ENCODE assay signal across 14 cellular contexts in genomic region chr20:24736131-24736843, GRCh38.
"Had no signal": no experiment of that assay in that cellular context is flagged by ENCODE, and none has a peak within 500 bp of the region (broad histone marks: within the 10 kb centered on the region; RNA-seq: fewer than 3 reads in every experiment).

No MANE protein-coding gene starts in this region.

- H3K36me3 Mint-ChIP-seq: activated naive CD8-positive, alpha-beta T cell treated with anti-CD3 and anti-CD28 coated beads, Interleukin-2, amount 10 ng/mL, durations not matched to agents 7 days and 5 days; stimulated activated naive B cell treated with anti-CD40 and anti-IgM and Interleukin-4, amounts not matched to agents 10 μg/mL and 1 μg/mL and 100 μg/mL, for 72 hours had no signal

- H3K27ac ChIP-seq: breast epithelium had no signal

- ATAC-seq: activated T-helper 17 cell treated with anti-CD3 and anti-CD28 coated beads, Interleukin-2, amount 50 U/mL, for 72 hours; left lobe of liver; stimulated activated naive B cell treated with anti-CD40 and anti-IgM and Interleukin-4, amounts not matched to agents 10 μg/mL and 1 μg/mL and 100 μg/mL, for 72 hours had no signal

- H3K36me3 ChIP-seq: breast epithelium, WERI-Rb-1 had no signal

- H3K27ac Mint-ChIP-seq: activated naive CD8-positive, alpha-beta T cell treated with anti-CD3 and anti-CD28 coated beads, Interleukin-2, amount 10 ng/mL, durations not matched to agents 7 days and 5 days; activated T-helper 17 cell treated with anti-CD3 and anti-CD28 coated beads, Interleukin-2, amount 50 U/mL, for 72 hours; nephron had no signal

- H3K9me3 Mint-ChIP-seq: activated naive CD8-positive, alpha-beta T cell treated with anti-CD3 and anti-CD28 coated beads, Interleukin-2, amount 10 ng/mL, durations not matched to agents 7 days and 5 days; activated T-helper 17 cell treated with anti-CD3 and anti-CD28 coated beads, Interleukin-2, amount 50 U/mL, for 72 hours; nephron; stimulated activated naive B cell treated with anti-CD40 and anti-IgM and Interleukin-4, amounts not matched to agents 10 μg/mL and 1 μg/mL and 100 μg/mL, for 72 hours had no signal

- H3K4me3 ChIP-seq: breast epithelium, lung had no signal

- H3K4me1 ChIP-seq: breast epithelium had no signal

- DNase-seq: activated CD4-positive, alpha-beta T cell treated with anti-CD3 and anti-CD28 coated beads, Interleukin-2, amount 50 U/mL, for 48 hours; activated naive CD4-positive, alpha-beta T cell treated with Interleukin-2 at 50 U/mL for 16 hours; activated naive CD8-positive, alpha-beta T cell treated with anti-CD3 and anti-CD28 coated beads, Interleukin-2, amount 10 ng/mL, durations not matched to agents 7 days and 5 days; cerebellar nuclear complex; effector CD4-positive, alpha-beta T cell; foreskin melanocyte; kidney; stimulated activated naive B cell treated with anti-CD40 and anti-IgM and Interleukin-4, amounts not matched to agents 10 μg/mL and 1 μg/mL and 100 μg/mL, for 72 hours; WERI-Rb-1 had no signal

- H3K4me3 Mint-ChIP-seq: activated naive CD8-positive, alpha-beta T cell treated with anti-CD3 and anti-CD28 coated beads, Interleukin-2, amount 10 ng/mL, durations not matched to agents 7 days and 5 days; activated T-helper 17 cell treated with anti-CD3 and anti-CD28 coated beads, Interleukin-2, amount 50 U/mL, for 72 hours; nephron; stimulated activated naive B cell treated with anti-CD40 and anti-IgM and Interleukin-4, amounts not matched to agents 10 μg/mL and 1 μg/mL and 100 μg/mL, for 72 hours had no signal

- H3K9me3 ChIP-seq: breast epithelium had no signal

- H3K27me3 ChIP-seq: breast epithelium had no signal

- H3K27me3 Mint-ChIP-seq: activated naive CD8-positive, alpha-beta T cell treated with anti-CD3 and anti-CD28 coated beads, Interleukin-2, amount 10 ng/mL, durations not matched to agents 7 days and 5 days; activated T-helper 17 cell treated with anti-CD3 and anti-CD28 coated beads, Interleukin-2, amount 50 U/mL, for 72 hours; stimulated activated naive B cell treated with anti-CD40 and anti-IgM and Interleukin-4, amounts not matched to agents 10 μg/mL and 1 μg/mL and 100 μg/mL, for 72 hours had no signal
